Comparison of ENCODE assay signal across 1 cellular context in genomic region chr14:105087963-105088811, GRCh38.
TF ChIP-seq lines count a peak whose summit lies in the region.

No MANE protein-coding gene starts in this region.

TF ChIP-seq in HEK293, 187 proteins besides CTCF, POLR2A, EP300 and RAD21 (continued from another document and continues in another):
- TF ChIP-seq ZNF280D (tag by site-specific recombination; IDR thresholded peaks at IDR 0.05) (0 out of 2 replicates have a peak, but pooled peaks have one; percentile 4), ZNF398 (tag by site-specific recombination; IDR thresholded peaks at IDR 0.05) (peak; percentile 79), HIC1 (tag by site-specific recombination; IDR thresholded peaks at IDR 0.05) (peak; percentile 55), SP3 (tag by site-specific recombination; IDR thresholded peaks at IDR 0.05) (peak; percentile 77), ZBTB21 (tag by site-specific recombination; IDR thresholded peaks at IDR 0.05) (no peak), ZNF302 (tag by site-specific recombination; IDR thresholded peaks at IDR 0.05; ENCODE audit: low read depth) (no peak), ZNF18 (tag by site-specific recombination; IDR thresholded peaks at IDR 0.05) (no peak), ZNF580 (tag by site-specific recombination; IDR thresholded peaks at IDR 0.05) (no peak), MEIS1 (CRISPR knock-in tag; IDR thresholded peaks at IDR 0.05; ENCODE audit: borderline replicate concordance) (no peak), ZBTB10 (tag by site-specific recombination; IDR thresholded peaks at IDR 0.05) (no peak; the same call in 1 of the 2 replicates), ZEB2 (tag by site-specific recombination; IDR thresholded peaks at IDR 0.05) (peak; percentile 41), ZNF19 (tag by site-specific recombination; IDR thresholded peaks at IDR 0.05; ENCODE audit: low read depth) (no peak), ZNF707 (tag by site-specific recombination; IDR thresholded peaks at IDR 0.05) (no peak), WT1 (tag by site-specific recombination; IDR thresholded peaks at IDR 0.05) (peak; percentile 44; the same call in 1 of the 2 replicates), ZNF501 (tag by site-specific recombination; IDR thresholded peaks at IDR 0.05) (no peak), PBX3 (CRISPR knock-in tag; IDR thresholded peaks at IDR 0.05) (no peak), ZNF155 (tag by site-specific recombination; IDR thresholded peaks at IDR 0.05) (no peak), GLIS2 (tag by site-specific recombination; IDR thresholded peaks at IDR 0.05) (peak; percentile 83), YY1 (tag by site-specific recombination; IDR thresholded peaks at IDR 0.05) (no peak), ZBTB1 (tag by site-specific recombination; IDR thresholded peaks at IDR 0.05) (no peak), ZNF23 (tag by site-specific recombination; IDR thresholded peaks at IDR 0.05; ENCODE audit: borderline replicate concordance) (no peak), ZFP37 (tag by site-specific recombination; IDR thresholded peaks at IDR 0.05) (no peak), ZBTB49 (tag by site-specific recombination; IDR thresholded peaks at IDR 0.05; ENCODE audit: low read depth) (no peak), ZNF449 (tag by site-specific recombination; IDR thresholded peaks at IDR 0.05) (no peak), ZBTB8A (tag by site-specific recombination; IDR thresholded peaks at IDR 0.05) (peak; percentile 51), ZNF133 (tag by site-specific recombination; IDR thresholded peaks at IDR 0.05) (no peak), ZNF174 (tag by site-specific recombination; IDR thresholded peaks at IDR 0.05) (no peak), ZXDB (tag by site-specific recombination; IDR thresholded peaks at IDR 0.05) (no peak), MYNN (tag by site-specific recombination; IDR thresholded peaks at IDR 0.05; ENCODE audit: borderline replicate concordance) (no peak), ZNF24 (tag by site-specific recombination; IDR thresholded peaks at IDR 0.05) (no peak), ZNF549 (tag by site-specific recombination; IDR thresholded peaks at IDR 0.05) (no peak), SCRT1 (tag by site-specific recombination; IDR thresholded peaks at IDR 0.05; ENCODE audit: borderline replicate concordance) (no peak), KLF1 (tag by site-specific recombination; IDR thresholded peaks at IDR 0.05) (peak; percentile 91), ZNF837 (tag by site-specific recombination; IDR thresholded peaks at IDR 0.05) (no peak), ZNF596 (tag by site-specific recombination; IDR thresholded peaks at IDR 0.05) (no peak), ZFP3 (tag by site-specific recombination; IDR thresholded peaks at IDR 0.05; ENCODE audit: low read depth) (no peak), PRDM4 (tag by site-specific recombination; IDR thresholded peaks at IDR 0.05) (no peak; the same call in 1 of the 2 replicates), ZNF776 (tag by site-specific recombination; IDR thresholded peaks at IDR 0.05; ENCODE audit: borderline replicate concordance) (no peak)
